25 cellular contexts compared by ENCODE assay signal in the genomic region with DNA sequence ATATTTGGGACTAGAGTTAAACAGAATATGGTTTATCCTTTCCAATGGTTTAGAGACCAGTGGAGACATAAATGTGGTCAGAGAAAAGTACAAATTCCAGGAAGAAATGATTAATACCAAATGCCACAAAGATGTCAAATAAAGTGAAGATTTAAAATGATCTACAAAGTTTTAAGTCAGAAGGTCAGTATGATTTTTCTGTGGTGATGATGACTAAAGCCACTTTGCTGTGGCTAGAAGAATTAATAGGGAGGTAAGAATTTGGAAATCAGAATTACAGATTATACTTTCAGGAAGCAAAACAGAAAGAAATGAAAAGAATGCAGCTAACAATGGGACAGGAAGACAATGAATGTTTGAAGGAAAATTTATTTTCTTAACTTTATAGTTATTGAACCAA.
"Had no signal": no experiment of that assay in that cellular context is flagged by ENCODE, and none has a peak within 500 bp of the region (broad histone marks: within the 10 kb centered on the region; RNA-seq: fewer than 3 reads in every experiment).

No MANE protein-coding gene starts in this region.

- H3K9me3 Mint-ChIP-seq: mesothelial cell of epicardium, nephron, neural progenitor cell had no signal

- H3K27me3 ChIP-seq: gastrocnemius medialis, left lung, neural progenitor cell, right lobe of liver, tibial nerve, upper lobe of left lung had no signal

- H3K4me3 Mint-ChIP-seq: effector memory CD8-positive, alpha-beta T cell; mesothelial cell of epicardium; naive thymus-derived CD4-positive, alpha-beta T cell; nephron; neural progenitor cell; stimulated activated naive B cell treated with anti-CD40 and anti-IgM and Interleukin-4, amounts not matched to agents 10 μg/mL and 1 μg/mL and 100 μg/mL, for 72 hours; stimulated activated naive CD8-positive, alpha-beta T cell treated with anti-CD3 and anti-CD28 coated beads, Interleukin-15, Interleukin-2, amounts not matched to agents 100 ng/mL and 50 ng/mL, for 24 hours had no signal

- H3K9me3 ChIP-seq: gastrocnemius medialis, psoas muscle, right lobe of liver, thoracic aorta, tibial nerve, upper lobe of left lung had no signal

- H3K4me1 Mint-ChIP-seq: mesothelial cell of epicardium; naive thymus-derived CD4-positive, alpha-beta T cell; nephron; stimulated activated naive B cell treated with anti-CD40 and anti-IgM and Interleukin-4, amounts not matched to agents 10 μg/mL and 1 μg/mL and 100 μg/mL, for 72 hours had no signal

- H3K4me3 ChIP-seq: gastrocnemius medialis, left lung, neural progenitor cell, psoas muscle, right lobe of liver, thoracic aorta, tibial nerve, upper lobe of left lung had no signal

- H3K36me3 ChIP-seq: gastrocnemius medialis, left lung, neural progenitor cell, right lobe of liver, thoracic aorta, tibial nerve, upper lobe of left lung had no signal

- ATAC-seq: effector memory CD8-positive, alpha-beta T cell; gastrocnemius medialis; left cardiac atrium; naive thymus-derived CD4-positive, alpha-beta T cell; psoas muscle; right lobe of liver; stimulated activated naive B cell treated with anti-CD40 and anti-IgM and Interleukin-4, amounts not matched to agents 10 μg/mL and 1 μg/mL and 100 μg/mL, for 72 hours had no signal

- H3K27ac Mint-ChIP-seq: effector memory CD8-positive, alpha-beta T cell; mesothelial cell of epicardium; naive thymus-derived CD4-positive, alpha-beta T cell; nephron; neural progenitor cell; stimulated activated naive B cell treated with anti-CD40 and anti-IgM and Interleukin-4, amounts not matched to agents 10 μg/mL and 1 μg/mL and 100 μg/mL, for 72 hours; stimulated activated naive CD8-positive, alpha-beta T cell treated with anti-CD3 and anti-CD28 coated beads, Interleukin-15, Interleukin-2, amounts not matched to agents 100 ng/mL and 50 ng/mL, for 24 hours had no signal

- H3K9ac ChIP-seq: neural progenitor cell had no signal

- H3K36me3 Mint-ChIP-seq: mesothelial cell of epicardium; naive thymus-derived CD4-positive, alpha-beta T cell; neural progenitor cell; stimulated activated naive B cell treated with anti-CD40 and anti-IgM and Interleukin-4, amounts not matched to agents 10 μg/mL and 1 μg/mL and 100 μg/mL, for 72 hours had no signal

- H3K27me3 Mint-ChIP-seq: effector memory CD8-positive, alpha-beta T cell; naive thymus-derived CD4-positive, alpha-beta T cell; stimulated activated naive B cell treated with anti-CD40 and anti-IgM and Interleukin-4, amounts not matched to agents 10 μg/mL and 1 μg/mL and 100 μg/mL, for 72 hours; stimulated activated naive CD8-positive, alpha-beta T cell treated with anti-CD3 and anti-CD28 coated beads, Interleukin-15, Interleukin-2, amounts not matched to agents 100 ng/mL and 50 ng/mL, for 24 hours had no signal

- FAIRE-seq: endometrium, islet of Langerhans, small intestine, urothelium cell line had no signal

- H3K27ac ChIP-seq: gastrocnemius medialis, left lung, neural progenitor cell, psoas muscle, right lobe of liver, thoracic aorta, tibial nerve, upper lobe of left lung had no signal

- H3K4me1 ChIP-seq: gastrocnemius medialis, left lung, neural progenitor cell, psoas muscle, right lobe of liver, tibial nerve, upper lobe of left lung had no signal

- DNase-seq: cortex of kidney; effector memory CD8-positive, alpha-beta T cell; gastrocnemius medialis; head of caudate nucleus; left cardiac atrium; left lung; mesenchymal stem cell; naive thymus-derived CD4-positive, alpha-beta T cell; nucleus accumbens; psoas muscle; right lobe of liver; small intestine; stimulated activated CD4-positive, alpha-beta T cell treated with anti-CD3 and anti-CD28 coated beads, Interleukin-15, amount 100 ng/mL, for 24 hours; stimulated activated CD4-positive, alpha-beta T cell treated with anti-CD3 and anti-CD28 coated beads, Interleukin-2, amount 100 ng/mL, for 48 hours; stimulated activated naive B cell treated with anti-CD40 and anti-IgM and Interleukin-4, amounts not matched to agents 10 μg/mL and 1 μg/mL and 100 μg/mL, for 72 hours; upper lobe of left lung had no signal
